In the genomic region with DNA sequence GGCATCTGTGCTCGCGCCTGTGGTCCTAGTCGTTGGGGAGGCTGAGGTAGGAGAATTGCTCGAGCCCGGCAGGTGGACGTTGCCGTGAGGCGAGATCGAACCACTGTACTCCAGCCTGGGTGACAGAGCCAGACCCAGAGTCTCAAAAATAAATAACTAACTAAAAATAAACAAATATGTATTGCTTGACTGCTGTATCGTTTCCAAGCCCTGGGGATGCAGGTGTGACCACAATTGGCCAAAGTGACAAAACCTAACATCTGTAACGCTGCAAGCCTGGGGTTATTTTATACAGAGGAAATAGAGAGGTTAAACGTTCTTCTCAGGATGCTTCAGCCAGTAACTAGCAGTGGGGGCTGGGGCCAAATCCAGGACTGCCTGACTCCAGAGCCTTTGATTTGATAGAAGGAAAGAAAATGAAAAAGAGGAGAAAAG, we compare ENCODE assay signal across 1 cellular context.
TF ChIP-seq lines count a peak whose summit lies in the region.

No MANE protein-coding gene starts in this region.

TF ChIP-seq in GM23338, 12 proteins besides CTCF, POLR2A, EP300 and RAD21 (continued from another document):
- no peak for TF ChIP-seq ZNF462 (CRISPR knock-in tag; IDR thresholded peaks at IDR 0.05)
- TF ChIP-seq, protein P1, sequence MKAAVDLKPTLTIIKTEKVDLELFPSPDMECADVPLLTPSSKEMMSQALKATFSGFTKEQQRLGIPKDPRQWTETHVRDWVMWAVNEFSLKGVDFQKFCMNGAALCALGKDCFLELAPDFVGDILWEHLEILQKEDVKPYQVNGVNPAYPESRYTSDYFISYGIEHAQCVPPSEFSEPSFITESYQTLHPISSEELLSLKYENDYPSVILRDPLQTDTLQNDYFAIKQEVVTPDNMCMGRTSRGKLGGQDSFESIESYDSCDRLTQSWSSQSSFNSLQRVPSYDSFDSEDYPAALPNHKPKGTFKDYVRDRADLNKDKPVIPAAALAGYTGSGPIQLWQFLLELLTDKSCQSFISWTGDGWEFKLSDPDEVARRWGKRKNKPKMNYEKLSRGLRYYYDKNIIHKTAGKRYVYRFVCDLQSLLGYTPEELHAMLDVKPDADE (IDR thresholded peaks at IDR 0.05) = no peak
TF ChIP-seq in GM23338: peak in this region for 0.
